In the genomic region with DNA sequence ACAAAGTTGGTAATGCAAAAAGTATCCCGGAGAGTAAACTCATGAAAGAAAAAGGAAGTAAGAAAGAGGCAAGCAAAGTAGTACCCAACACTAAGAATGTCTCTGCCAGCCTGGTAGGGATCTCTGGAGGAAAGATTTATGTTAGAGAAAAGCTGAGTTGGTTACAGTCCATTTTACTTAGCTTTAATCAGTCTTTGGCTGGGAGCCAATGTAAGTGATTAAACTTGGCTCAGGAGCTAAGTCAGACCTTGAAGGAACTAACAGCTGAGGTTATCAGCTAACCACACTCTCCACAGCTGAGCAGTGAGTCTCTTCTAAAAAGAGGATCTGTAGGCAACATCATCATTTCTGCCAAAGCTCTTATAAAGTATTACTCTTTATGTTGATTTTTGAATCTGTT, we compare ENCODE assay signal across 9 cellular contexts.
DNase-seq lines count a peak whose midpoint lies in the region; ATAC-seq and TF ChIP-seq lines count a peak whose summit lies in the region.
"Had no signal": no experiment of that assay in that cellular context is flagged by ENCODE, and none has a peak within 500 bp of the region (broad histone marks: within the 10 kb centered on the region; RNA-seq: fewer than 3 reads in every experiment).

No MANE protein-coding gene starts in this region.

- no peak overlapping the region for H3K4me3 ChIP-seq in right cardiac atrium (ENCODE audit: low read length)

- intact Hi-C loops in right cardiac atrium (cut with DNase I) = no loop called here

- ATAC-seq in HG03060 (IDR thresholded peaks at IDR 0.05; ENCODE audit: low read depth, unreplicated experiment) = peak; percentile 72
- ATAC-seq in foreskin keratinocyte = peak; percentile 74
- no peak for ATAC-seq in T-helper 17 cell
- no peak for ATAC-seq in right cardiac atrium

- H3K4me1 Mint-ChIP-seq in T-helper 17 cell = no peaks in the 10 kb centered on the region

- no peaks in the 10 kb centered on the region for H3K27me3 Mint-ChIP-seq in T-helper 17 cell

- H3K27ac ChIP-seq in foreskin keratinocyte (no peak overlapping the region), right cardiac atrium (ENCODE audit: low read length) (no peak overlapping the region)

- H3K27ac Mint-ChIP-seq in T-helper 17 cell = no peak overlapping the region

- H3K27me3 ChIP-seq in foreskin keratinocyte = no peaks in the 10 kb centered on the region
- no peaks in the 10 kb centered on the region for H3K27me3 ChIP-seq in right cardiac atrium (ENCODE audit: control insufficient read depth, insufficient read depth)

- peaks cover 4% of the 10 kb centered on the region for H3K9me3 ChIP-seq in T-helper 17 cell (ENCODE audit: control insufficient read depth, low read length, poor library complexity, severe bottlenecking)
- H3K9me3 ChIP-seq in right cardiac atrium (ENCODE audit: control insufficient read depth, low read length) = no peaks in the 10 kb centered on the region

- no peak for TF ChIP-seq CTCF in foreskin keratinocyte (conservative IDR thresholded peaks at IDR 0.05)

- DNase-seq in GF-D8 (lab: John Stamatoyannopoulos, UW) = peak; percentile 22
- peak; percentile 90 for DNase-seq in OCI-M1 (lab: John Stamatoyannopoulos, UW)
- peak; percentile 21 to 56 for DNase-seq in foreskin keratinocyte
- DNase-seq in T-helper 17 cell = no peak
- DNase-seq in right cardiac atrium = no peak
- no peak for DNase-seq in effector CD4-positive, alpha-beta T cell
- DNase-seq in activated CD4-positive, alpha-beta T cell treated with anti-CD3 and anti-CD28 coated beads, Interleukin-2, amount 50 U/mL, for 1 hour = no peak
- DNase-seq: effector memory CD4-positive, alpha-beta T cell had no signal

- no peaks in the 10 kb centered on the region for H3K4me1 ChIP-seq in foreskin keratinocyte
- peaks cover 1% of the 10 kb centered on the region for H3K4me1 ChIP-seq in right cardiac atrium (ENCODE audit: control insufficient read depth, insufficient read depth, low read length)

- no peak overlapping the region for H3K4me3 Mint-ChIP-seq in T-helper 17 cell

- no peaks in the 10 kb centered on the region for H3K36me3 Mint-ChIP-seq in T-helper 17 cell (ENCODE audit: low read depth)

- 75% methylated on average over 1 of the region's 1 CpG for WGBS in right cardiac atrium

Comparison
In these comparisons a context has a peak if more than half of its experiments do, and no peak if none do; other contexts are left out.
1. DNase-seq: peak in GF-D8 (single experiment), OCI-M1 (single experiment) and foreskin keratinocyte (2 of 2); none in T-helper 17 cell (0 of 3), right cardiac atrium (0 of 3), effector CD4-positive, alpha-beta T cell (single experiment) and activated CD4-positive, alpha-beta T cell treated with anti-CD3 and anti-CD28 coated beads, Interleukin-2, amount 50 U/mL, for 1 hour (single experiment).
2. ATAC-seq: peak in HG03060 (single experiment) and foreskin keratinocyte (single experiment); none in T-helper 17 cell (single experiment) and right cardiac atrium (0 of 2).